ENCODE assay signal across 22 cellular contexts in the genomic region with DNA sequence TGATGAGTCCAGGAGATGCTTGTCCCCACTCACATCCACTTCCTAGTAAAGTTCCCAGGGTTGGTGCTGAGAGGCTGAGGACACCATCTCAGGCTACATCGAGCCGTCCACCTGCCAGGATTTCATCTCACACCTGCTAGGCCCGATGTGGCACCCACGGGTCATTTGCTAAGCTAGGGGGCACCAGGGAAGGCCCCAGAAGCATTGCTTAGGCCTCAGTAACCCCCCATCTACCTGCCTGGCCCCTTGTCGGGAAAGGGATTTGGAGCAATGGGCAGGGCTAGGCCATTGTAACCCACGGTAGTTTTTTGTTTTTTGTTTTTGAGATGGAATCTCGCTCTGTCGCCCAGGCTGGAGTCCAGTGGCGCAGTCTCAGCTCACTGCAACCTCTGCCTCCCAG. TPM values are rescaled to one million over a fixed set of nuclear protein-coding genes. Genes with fewer than 3 reads are reported as not detected.
"Had no signal": no experiment of that assay in that cellular context is flagged by ENCODE, and none has a peak within 500 bp of the region (broad histone marks: within the 10 kb centered on the region; RNA-seq: fewer than 3 reads in every experiment).

No MANE protein-coding gene starts in this region.

- DNase-seq: IMR-90, Karpas-422, KG1, MG63, NCI-H1092, NCI-H1105 treated with DMSO at 0.1 percent for 48 hours, NCI-H1417 treated with DMSO at 0.1 percent for 48 hours, NCI-H146, NCI-H1694 treated with DMSO at 0.1 percent for 48 hours, NCI-H1930, NCI-H2081, NCI-H2107, NCI-H2227 treated with DMSO at 0.1 percent for 48 hours, NCI-H524, NCI-H526 treated with DMSO at 0.1 percent for 48 hours, NCI-H748 treated with DMSO at 0.1 percent for 48 hours, Right ventricle myocardium superior, RPMI8226, SIG-M5 had no signal

- ATAC-seq: HepG2 had no signal

RNA-seq across cellular contexts. Expression of a gene that starts 51.8 kb away (rescaled TPM):
- total RNA-seq: HepG2, HT1080, IMR-90, NCI-H460 had no signal
